13 cellular contexts compared by ENCODE assay signal in the genomic region with DNA sequence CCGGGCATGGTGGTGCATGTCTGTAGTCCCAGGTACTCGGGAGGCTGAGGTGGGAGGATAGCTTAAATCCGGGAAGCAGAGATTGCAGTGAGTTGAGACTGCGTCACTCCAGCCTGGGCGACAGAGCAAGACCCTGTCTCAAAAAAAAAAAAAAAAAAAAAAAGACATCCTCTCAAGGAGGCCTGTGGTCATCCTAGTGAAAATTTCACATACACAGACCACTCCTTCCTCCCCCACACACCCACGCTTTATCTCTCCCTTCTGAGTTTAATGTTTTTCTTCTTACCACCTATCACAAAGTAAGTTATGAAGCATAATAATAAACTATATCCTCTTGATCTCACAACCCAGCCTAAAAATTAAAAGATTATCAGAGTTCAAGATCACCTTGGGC. TPM values are rescaled to one million over a fixed set of nuclear protein-coding genes. Genes with fewer than 3 reads are reported as not detected.
DNase-seq lines count a peak whose midpoint lies in the region; ATAC-seq and TF ChIP-seq lines count a peak whose summit lies in the region.
"Had no signal": no experiment of that assay in that cellular context is flagged by ENCODE, and none has a peak within 500 bp of the region (broad histone marks: within the 10 kb centered on the region; RNA-seq: fewer than 3 reads in every experiment).

No MANE protein-coding gene starts in this region.

- no peaks in the 10 kb centered on the region for H3K9me2 ChIP-seq in GM23248 (ENCODE audit: insufficient read depth)

- H3K9me3 ChIP-seq in CD4-positive, alpha-beta T cell (ENCODE audit: control insufficient read depth, low read length): no peaks in the 10 kb centered on the region
- H3K9me3 ChIP-seq in GM23248 (ENCODE audit: low read depth) (no peaks in the 10 kb centered on the region), upper lobe of left lung (no peaks in the 10 kb centered on the region)
- no peaks in the 10 kb centered on the region for H3K9me3 ChIP-seq in naive thymus-derived CD4-positive, alpha-beta T cell (ENCODE audit: control insufficient read depth in 2 of 3, low read length in 3 of 3)
- H3K9me3 ChIP-seq: thoracic aorta had no signal

- ATAC-seq in CD4-positive, alpha-beta T cell (ENCODE audit: poor library complexity): no peak
- no peak for ATAC-seq in activated CD8-positive, alpha-beta T cell treated with anti-CD3 and anti-CD28 coated beads, Interleukin-2, amount 10 ng/mL, durations not matched to agents 7 days and 5 days
- ATAC-seq in naive thymus-derived CD4-positive, alpha-beta T cell: no peak
- no peak for ATAC-seq in upper lobe of left lung (ENCODE audit: low FRiP score in 2 of 2)
- no peak for ATAC-seq in HG02763 (IDR thresholded peaks at IDR 0.05; ENCODE audit: unreplicated experiment)
- ATAC-seq: foreskin keratinocyte, right cardiac atrium had no signal

- H3K36me3 ChIP-seq in GM23248 (ENCODE audit: low read depth) (peaks cover 7% of the 10 kb centered on the region), upper lobe of left lung (peaks cover 4 to 16% (median 9%) of the 10 kb centered on the region in 4 donors)
- peaks cover 0 to 17% (median 2%) of the 10 kb centered on the region in 3 experiments for H3K36me3 ChIP-seq in naive thymus-derived CD4-positive, alpha-beta T cell (ENCODE audit: control insufficient read depth in 2 of 3, insufficient read depth in 3 of 3, low read length in 3 of 3)
- H3K36me3 ChIP-seq: thoracic aorta had no signal

- no peak for TF ChIP-seq CTCF in CD4-positive, alpha-beta T cell (IDR thresholded peaks at IDR 0.05)
- TF ChIP-seq CTCF in upper lobe of left lung (IDR thresholded peaks at IDR 0.05): no peak

- H2AFZ ChIP-seq in GM23248: peak overlapping the region; percentile 87

- no peaks in the 10 kb centered on the region for H3K9me3 Mint-ChIP-seq in CD4-positive, alpha-beta T cell
- no peaks in the 10 kb centered on the region for H3K9me3 Mint-ChIP-seq in activated CD8-positive, alpha-beta T cell treated with anti-CD3 and anti-CD28 coated beads, Interleukin-2, amount 10 ng/mL, durations not matched to agents 7 days and 5 days (ENCODE audit: insufficient read depth)
- H3K9me3 Mint-ChIP-seq in naive thymus-derived CD4-positive, alpha-beta T cell: peaks cover 0 to 4% (median 0%) of the 10 kb centered on the region in 11 donors

- CTCF ChIA-PET in CD4-positive, alpha-beta T cell (lab: Charles Lee): no interaction called here
- CTCF ChIA-PET in activated CD8-positive, alpha-beta T cell treated with anti-CD3 and anti-CD28 coated beads, Interleukin-2, amount 10 ng/mL, durations not matched to agents 7 days and 5 days (lab: Charles Lee): interaction anchor here (0.7 to 1.5 kb wide), 5 partner anchors 10 to 744 kb away, joined by 3 to 7 read pairs (median 3); no protein-coding TSS in a partner anchor
- CTCF ChIA-PET in naive thymus-derived CD4-positive, alpha-beta T cell (lab: Charles Lee): no interaction called here

- H3K4me3 Mint-ChIP-seq in CD4-positive, alpha-beta T cell: no peak overlapping the region
- peak overlapping the region; percentile 96 for H3K4me3 Mint-ChIP-seq in activated CD8-positive, alpha-beta T cell treated with anti-CD3 and anti-CD28 coated beads, Interleukin-2, amount 10 ng/mL, durations not matched to agents 7 days and 5 days
- H3K4me3 Mint-ChIP-seq in naive thymus-derived CD4-positive, alpha-beta T cell: peak overlapping the region in 4 of 10 donors; percentile 17 to 100 (median 96)

- peak overlapping the region; percentile 95 for H3K27ac ChIP-seq in CD4-positive, alpha-beta T cell (ENCODE audit: low read depth, low read length)
- H3K27ac ChIP-seq in GM23248 (no peak overlapping the region), upper lobe of left lung (no peak overlapping the region)
- H3K27ac ChIP-seq in naive thymus-derived CD4-positive, alpha-beta T cell (ENCODE audit: low read depth, low read length): no peak overlapping the region

- intact Hi-C loops in CD4-positive, alpha-beta T cell (cut with DNase I, micrococcal nuclease): loop anchor here in 1 of 2 experiments (2.0 to 10.0 kb wide), 5 partner anchors 110 to 796 kb away; partner anchors contain the start of genes AMZ2, KPNA2, PRKAR1A and PSMD12
- intact Hi-C loops in naive thymus-derived CD4-positive, alpha-beta T cell (cut with micrococcal nuclease): loop anchor here in 1 of 2 donors (2.0 to 5.0 kb wide), 3 partner anchors 342 to 746 kb away; partner anchors contain the start of gene AMZ2

- peaks cover 26% of the 10 kb centered on the region for H3K4me1 Mint-ChIP-seq in CD4-positive, alpha-beta T cell (ENCODE audit: low read depth)
- H3K4me1 Mint-ChIP-seq in activated CD8-positive, alpha-beta T cell treated with anti-CD3 and anti-CD28 coated beads, Interleukin-2, amount 10 ng/mL, durations not matched to agents 7 days and 5 days (ENCODE audit: low read depth): peaks cover 31% of the 10 kb centered on the region
- peaks cover 7 to 47% (median 23%) of the 10 kb centered on the region in 7 donors for H3K4me1 Mint-ChIP-seq in naive thymus-derived CD4-positive, alpha-beta T cell

- WGBS in GM23248 (ENCODE audit: low coverage in 1 of 2, low lambda C conversion rate in 2 of 2, missing lambda C conversion rate in 2 of 2), 2 experiments: 93% methylated on average over 5 to 6 of the region's 6 CpGs
- WGBS in upper lobe of left lung, 2 donors: 92 to 96% methylated on average over 6 of the region's 6 CpGs

- H3K79me2 ChIP-seq in GM23248 (ENCODE audit: insufficient read depth): peaks cover 34% of the 10 kb centered on the region

- no peak for TF ChIP-seq POLR2A in upper lobe of left lung (IDR thresholded peaks at IDR 0.05)

- peaks cover 15% of the 10 kb centered on the region; the same call in 1 of the 2 replicates for H3K4me1 ChIP-seq in GM23248 (ENCODE audit: insufficient read depth)
- peaks cover 14 to 20% of the 10 kb centered on the region in 2 donors for H3K4me1 ChIP-seq in naive thymus-derived CD4-positive, alpha-beta T cell (ENCODE audit: control insufficient read depth in 2 of 2, insufficient read depth in 2 of 2, low read length in 2 of 2)
- peaks cover 13 to 22% (median 14%) of the 10 kb centered on the region in 4 donors for H3K4me1 ChIP-seq in upper lobe of left lung

- TF ChIP-seq EP300 in upper lobe of left lung (IDR thresholded peaks at IDR 0.05): no peak

- H3K4me3 ChIP-seq in GM23248: no peak overlapping the region
- H3K4me3 ChIP-seq in naive thymus-derived CD4-positive, alpha-beta T cell (ENCODE audit: low read length): no peak overlapping the region
- no peak overlapping the region for H3K4me3 ChIP-seq in upper lobe of left lung

- peaks cover 10% of the 10 kb centered on the region for H3F3A ChIP-seq in GM23248 (ENCODE audit: insufficient read depth)

- peaks cover 31% of the 10 kb centered on the region for H3K36me3 Mint-ChIP-seq in CD4-positive, alpha-beta T cell (ENCODE audit: low read depth)
- peaks cover 11% of the 10 kb centered on the region for H3K36me3 Mint-ChIP-seq in activated CD8-positive, alpha-beta T cell treated with anti-CD3 and anti-CD28 coated beads, Interleukin-2, amount 10 ng/mL, durations not matched to agents 7 days and 5 days (ENCODE audit: low read depth)
- peaks cover 3 to 9% (median 5%) of the 10 kb centered on the region in 5 donors for H3K36me3 Mint-ChIP-seq in naive thymus-derived CD4-positive, alpha-beta T cell

- H3K4me2 ChIP-seq in GM23248 (ENCODE audit: unreplicated experiment): peak overlapping the region; percentile 86

- no peaks in the 10 kb centered on the region for H4K20me1 ChIP-seq in GM23248 (ENCODE audit: insufficient read depth)

- H3K9ac ChIP-seq in GM23248: no peak overlapping the region

- H3K27me3 Mint-ChIP-seq in CD4-positive, alpha-beta T cell: peaks cover 8% of the 10 kb centered on the region
- peaks cover 3% of the 10 kb centered on the region for H3K27me3 Mint-ChIP-seq in activated CD8-positive, alpha-beta T cell treated with anti-CD3 and anti-CD28 coated beads, Interleukin-2, amount 10 ng/mL, durations not matched to agents 7 days and 5 days (ENCODE audit: low read depth)
- peaks cover 0 to 9% (median 5%) of the 10 kb centered on the region in 5 donors for H3K27me3 Mint-ChIP-seq in naive thymus-derived CD4-positive, alpha-beta T cell

- DNase-seq in CD4-positive, alpha-beta T cell: no peak
- DNase-seq in GM23248: no peak
- DNase-seq in activated CD8-positive, alpha-beta T cell treated with anti-CD3 and anti-CD28 coated beads, Interleukin-2, amount 10 ng/mL, durations not matched to agents 7 days and 5 days: no peak
- DNase-seq in naive thymus-derived CD4-positive, alpha-beta T cell: no peak
- DNase-seq in NCI-H1930 (lab: John Stamatoyannopoulos, UW): no peak
- DNase-seq in upper lobe of left lung: no peak
- no peak for DNase-seq in G401 (ENCODE audit: low spot score)
- DNase-seq: aorta, foreskin keratinocyte, right cardiac atrium, T-helper 9 cell had no signal

- H3K27ac Mint-ChIP-seq in CD4-positive, alpha-beta T cell: peak overlapping the region; percentile 95
- H3K27ac Mint-ChIP-seq in activated CD8-positive, alpha-beta T cell treated with anti-CD3 and anti-CD28 coated beads, Interleukin-2, amount 10 ng/mL, durations not matched to agents 7 days and 5 days: peak overlapping the region; percentile 97
- peak overlapping the region in 8 of 9 donors; percentile 96 to 100 (median 99) for H3K27ac Mint-ChIP-seq in naive thymus-derived CD4-positive, alpha-beta T cell

- in situ Hi-C loops in GM23248 (cut with MboI): no loop called here
- in situ Hi-C loops in G401 (cut with HindIII; ENCODE audit: low sequenced_read_pairs): no loop called here

- H3K27me3 ChIP-seq in CD4-positive, alpha-beta T cell (ENCODE audit: control insufficient read depth, insufficient read depth, low read length): no peaks in the 10 kb centered on the region
- H3K27me3 ChIP-seq in GM23248 (replicated peaks; ENCODE audit: insufficient read depth) (no peaks in the 10 kb centered on the region), upper lobe of left lung (no peaks in the 10 kb centered on the region)
- no peaks in the 10 kb centered on the region for H3K27me3 ChIP-seq in naive thymus-derived CD4-positive, alpha-beta T cell (ENCODE audit: control insufficient read depth in 2 of 2, insufficient read depth in 2 of 2, low read length in 2 of 2)
- H3K27me3 ChIP-seq: foreskin keratinocyte had no signal

- POLR2A ChIA-PET in CD4-positive, alpha-beta T cell (lab: Charles Lee): interaction anchor here (1.1 to 3.0 kb wide), 3 partner anchors 8 to 339 kb away, joined by 3 to 20 read pairs (median 4); partner anchors contain the start of gene PITPNC1
- POLR2A ChIA-PET in activated CD8-positive, alpha-beta T cell treated with anti-CD3 and anti-CD28 coated beads, Interleukin-2, amount 10 ng/mL, durations not matched to agents 7 days and 5 days (lab: Charles Lee): interaction anchor here (0.9 to 1.5 kb wide), 2 partner anchors 14 to 50 kb away, joined by 3 to 7 read pairs; no protein-coding TSS in a partner anchor
- POLR2A ChIA-PET in naive thymus-derived CD4-positive, alpha-beta T cell (lab: Charles Lee): interaction anchor here (1.1 to 2.3 kb wide), 5 partner anchors 9 to 275 kb away, joined by 3 to 15 read pairs (median 6); no protein-coding TSS in a partner anchor

RNA-seq across cellular contexts. Expression of gene NOL11, which starts 1.3 kb away (rescaled TPM):
- 10 to 100 TPM; 89.1 to 91.2 TPM for total RNA-seq in CD4-positive, alpha-beta T cell
- total RNA-seq in GM23248 (2014; rRNA removed; shearing (Covaris generic)): 37.2 and 41.6 TPM in 2 replicates
- 30.3 and 32.3 TPM in 2 replicates for polyA plus RNA-seq in GM23248 (2016; fragmentation: Nextera tagmentation; extraction: Ambion mirVana)
- total RNA-seq in activated CD8-positive, alpha-beta T cell treated with anti-CD3 and anti-CD28 coated beads, Interleukin-2, amount 10 ng/mL, durations not matched to agents 7 days and 5 days: 10 to 100 TPM; 54.0 to 55.6 TPM
- 10 to 100 TPM; 50.0 to 72.9 (median 65.1) TPM for total RNA-seq in naive thymus-derived CD4-positive, alpha-beta T cell
- polyA plus RNA-seq in naive thymus-derived CD4-positive, alpha-beta T cell: 10 to 100 TPM; 33.6 to 49.1 TPM
- total RNA-seq in upper lobe of left lung: 10 to 100 TPM in 5 of 6 donors, 1 to 10 TPM in 1; 7.4 to 39.8 (median 26.6) TPM
- 78.0 and 106 TPM in 2 replicates for total RNA-seq in G401 (2014; rRNA removed; shearing (Covaris generic))
